In genomic region chrX:155056877-155057792, GRCh38 we compare ENCODE assay signal across 8 cellular contexts. TPM values are rescaled to one million over a fixed set of nuclear protein-coding genes. Genes with fewer than 3 reads are reported as not detected.
DNase-seq lines count a peak whose midpoint lies in the region; ATAC-seq, FAIRE-seq and TF ChIP-seq lines count a peak whose summit lies in the region.

No MANE protein-coding gene starts in this region.

- H3K9me3 ChIP-seq in endothelial cell of umbilical vein (replicated peaks; ENCODE audit: control insufficient read depth, insufficient read depth, low read length) (no peaks in the 10 kb centered on the region), mesenchymal stem cell (ENCODE audit: control insufficient read depth, low read length) (no peaks in the 10 kb centered on the region)

- no peak overlapping the region for H3K4me3 ChIP-seq in endothelial cell of umbilical vein (replicated peaks in 1 of 3; ENCODE audit: insufficient read depth in 1 of 3, low read depth in 1 of 3, low read length in 3 of 3)
- H3K4me3 ChIP-seq in mesenchymal stem cell (ENCODE audit: insufficient read depth in 1 of 2, low read depth in 1 of 2, low read length in 2 of 2), result peak overlapping the region in 1 of 2 experiments; percentile 40

- peaks cover 2% of the 10 kb centered on the region for H3K79me1 ChIP-seq in mesenchymal stem cell (replicated peaks; ENCODE audit: low read length, poor library complexity, severe bottlenecking)

- WGBS in mesenchymal stem cell, result 45% methylated on average over 14 of the region's 25 CpGs

- peak overlapping the region in 1 of 2 experiments; percentile 32 for H3K14ac ChIP-seq in mesenchymal stem cell (ENCODE audit: low read length in 2 of 2)

- peak overlapping the region; percentile 34 for H4K91ac ChIP-seq in mesenchymal stem cell (ENCODE audit: low read length)

- H3K79me2 ChIP-seq in endothelial cell of umbilical vein (ENCODE audit: control insufficient read depth, insufficient read depth, low read length), result no peaks in the 10 kb centered on the region

- no peak overlapping the region for H2BK120ac ChIP-seq in mesenchymal stem cell (ENCODE audit: low read depth, low read length)

- no peak overlapping the region for H3K4ac ChIP-seq in mesenchymal stem cell (ENCODE audit: low read depth in 1 of 2, low read length in 2 of 2)

- FAIRE-seq in endothelial cell of umbilical vein (lab: Jason Lieb, UNC), result peak; percentile 92

- POLR2A ChIA-PET in endothelial cell of umbilical vein (lab: Charles Lee), result no interaction called here

- no peak overlapping the region for H3K23ac ChIP-seq in mesenchymal stem cell (ENCODE audit: low read length in 2 of 2)

- dilution Hi-C loops in endothelial cell of umbilical vein (cut with MboI; ENCODE audit: extremely low pct_ligation_motif_present, low sequenced_read_pairs), result no loop called here

- H3K27me3 ChIP-seq in endothelial cell of umbilical vein (ENCODE audit: control insufficient read depth in 2 of 2, insufficient read depth in 2 of 2, low read length in 2 of 2) (no peaks in the 10 kb centered on the region), mesenchymal stem cell (ENCODE audit: control insufficient read depth in 1 of 2, insufficient read depth in 1 of 2, low read length in 2 of 2) (no peaks in the 10 kb centered on the region)

- TF ChIP-seq CTCF in endothelial cell of umbilical vein (IDR thresholded peaks at IDR 0.05; ENCODE audit: extremely low read depth in 1 of 2, insufficient read depth in 1 of 2, low read depth in 1 of 2, low read length in 2 of 2), result peak; percentile 61 to 78

- H3K36me3 ChIP-seq in endothelial cell of umbilical vein (ENCODE audit: control insufficient read depth in 2 of 2, extremely low read depth in 1 of 2, insufficient read depth in 2 of 2, low read length in 2 of 2) (no peaks in the 10 kb centered on the region), mesenchymal stem cell (ENCODE audit: control insufficient read depth in 1 of 2, insufficient read depth in 2 of 2, low read depth in 1 of 2, low read length in 2 of 2) (peaks cover 3 to 24% of the 10 kb centered on the region in 2 experiments)

- CTCF ChIA-PET in endothelial cell of umbilical vein (lab: Charles Lee), result interaction anchor here (0.7 to 3.0 kb wide), 10 partner anchors 8 to 139 kb away, joined by 3 to 26 read pairs (median 4); partner anchors contain the start of gene FUNDC2

- peak overlapping the region; percentile 61 for H4K8ac ChIP-seq in mesenchymal stem cell (ENCODE audit: low read length)

- peak; percentile 73 for ATAC-seq in HG02759 (IDR thresholded peaks at IDR 0.05; ENCODE audit: unreplicated experiment)
- peak; percentile 74 for ATAC-seq in stimulated activated naive CD8-positive, alpha-beta T cell treated with anti-CD3 and anti-CD28 coated beads, Interleukin-15, Interleukin-2, amounts not matched to agents 100 U/mL and 50 U/mL, for 24 hours

- intact Hi-C loops in endothelial cell of umbilical vein (cut with micrococcal nuclease), result loop anchor here (1.0 kb wide), 3 partner anchors 14 to 139 kb away; partner anchors contain the start of genes BRCC3, CMC4 and MTCP1

- H2BK15ac ChIP-seq in mesenchymal stem cell (ENCODE audit: low read depth, poor library complexity, severe bottlenecking), result no peak overlapping the region

- H3K4me1 ChIP-seq in endothelial cell of umbilical vein (ENCODE audit: control insufficient read depth, extremely low read depth, insufficient read depth, low read length) (peaks cover 11% of the 10 kb centered on the region), mesenchymal stem cell (ENCODE audit: control insufficient read depth, insufficient read depth, low read depth, low read length) (peaks cover 13% of the 10 kb centered on the region)

- H2AK5ac ChIP-seq in mesenchymal stem cell (ENCODE audit: low read length, severe bottlenecking), result no peak overlapping the region

- H2BK5ac ChIP-seq in mesenchymal stem cell (ENCODE audit: low read depth, low read length, poor library complexity, severe bottlenecking), result no peak overlapping the region

- H3K9ac ChIP-seq in endothelial cell of umbilical vein (replicated peaks; ENCODE audit: extremely low read depth, insufficient read depth, low read length) (no peak overlapping the region), mesenchymal stem cell (ENCODE audit: low read length) (peak overlapping the region; percentile 40)

- no peak overlapping the region for H2BK12ac ChIP-seq in mesenchymal stem cell (ENCODE audit: low read length in 2 of 2)

- no peaks in the 10 kb centered on the region for H3K9me1 ChIP-seq in endothelial cell of umbilical vein (replicated peaks; ENCODE audit: control insufficient read depth, extremely low read depth, insufficient read depth, low read length)

- H2AFZ ChIP-seq in endothelial cell of umbilical vein (ENCODE audit: low read depth, low read length) (peak overlapping the region; percentile 44), mesenchymal stem cell (ENCODE audit: low read depth, low read length) (no peak overlapping the region)

- H4K20me1 ChIP-seq in endothelial cell of umbilical vein (replicated peaks; ENCODE audit: control insufficient read depth, extremely low read depth, insufficient read depth, low read length), result no peaks in the 10 kb centered on the region

- H3K4me2 ChIP-seq in endothelial cell of umbilical vein (ENCODE audit: insufficient read depth, low read length) (peak overlapping the region; percentile 17), mesenchymal stem cell (ENCODE audit: low read length, poor library complexity, severe bottlenecking) (peak overlapping the region; percentile 56)

- H3K18ac ChIP-seq in mesenchymal stem cell (ENCODE audit: low read depth in 1 of 2, low read length in 2 of 2), result no peak overlapping the region

- no TSS peak for BruUV-seq in endothelial cell of umbilical vein (replicated peaks; lab: Mats Ljungman, UMichigan)

- H3K27ac ChIP-seq in endothelial cell of umbilical vein (ENCODE audit: insufficient read depth, low read depth, low read length) (no peak overlapping the region), mesenchymal stem cell (ENCODE audit: low read length, poor library complexity, severe bottlenecking) (no peak overlapping the region)

- no peak for TF ChIP-seq POLR2A in endothelial cell of umbilical vein (IDR thresholded peaks at IDR 0.05; ENCODE audit: low read depth, low read length)

- DNase-seq in NCI-H510A treated with DMSO at 0.1 percent for 48 hours (lab: John Stamatoyannopoulos, UW) (peak; percentile 23), NCI-H510A (lab: John Stamatoyannopoulos, UW) (no peak), NCI-H2227 (lab: John Stamatoyannopoulos, UW; ENCODE audit: unreplicated experiment) (peak; percentile 73), endothelial cell of umbilical vein (ENCODE audit: low read depth, low spot score) (peak; percentile 82), mesenchymal stem cell (peak; percentile 80)
- DNase-seq in activated CD8-positive, alpha-beta memory T cell treated with anti-CD3 and anti-CD28 coated beads for 24 hours, result peak; percentile 75
- peak; percentile 37 for DNase-seq in stimulated activated naive CD8-positive, alpha-beta T cell treated with anti-CD3 and anti-CD28 coated beads, Interleukin-15, Interleukin-2, amounts not matched to agents 100 U/mL and 50 U/mL, for 24 hours

RNA-seq across cellular contexts. Expression of gene CMC4, which starts 13.8 kb away (rescaled TPM):
- 3.2 and 4.3 TPM in 2 replicates for total RNA-seq in endothelial cell of umbilical vein
- polyA plus RNA-seq in endothelial cell of umbilical vein, result 6.7 and 8.2 TPM in 2 replicates
- 9.2 and 10.7 TPM in 2 replicates for polyA plus RNA-seq in endothelial cell of umbilical vein (2011; cell fraction: cytosol; rRNA removed)
- 5.9 and 7.1 TPM in 2 replicates for polyA plus RNA-seq in endothelial cell of umbilical vein (2011; cell fraction: nucleus; rRNA removed)
- polyA plus RNA-seq in endothelial cell of umbilical vein (2012), result 4.0 and 5.1 TPM in 2 replicates
- 0.87 and 1.7 TPM in 2 replicates for polyA minus RNA-seq in endothelial cell of umbilical vein
- 1.6 TPM for polyA minus RNA-seq in endothelial cell of umbilical vein (2011; cell fraction: cytosol; rRNA and poly(A)+ RNA removed)
- polyA minus RNA-seq in endothelial cell of umbilical vein (2011; cell fraction: nucleus; rRNA and poly(A)+ RNA removed), result 0.67 and 0.91 TPM in 2 replicates
- 11.4 TPM for polyA plus RNA-seq in mesenchymal stem cell (2013, experiment 1 of 2)
- polyA plus RNA-seq in mesenchymal stem cell (2013, experiment 2 of 2), result 10.1 TPM

RNA-seq across cellular contexts. Expression of gene MTCP1, which starts 13.8 kb away (rescaled TPM):
- 15.8 and 15.9 TPM in 2 replicates for total RNA-seq in endothelial cell of umbilical vein
- polyA plus RNA-seq in endothelial cell of umbilical vein, result 1.8 and 3.1 TPM in 2 replicates
- 0.85 and 1.9 TPM in 2 replicates for polyA plus RNA-seq in endothelial cell of umbilical vein (2011; cell fraction: cytosol; rRNA removed)
- polyA plus RNA-seq in endothelial cell of umbilical vein (2011; cell fraction: nucleus; rRNA removed), result 11.1 and 13.4 TPM in 2 replicates
- polyA plus RNA-seq in endothelial cell of umbilical vein (2012), result 15.3 and 24.6 TPM in 2 replicates
- 1.5 and 2.2 TPM in 2 replicates for polyA minus RNA-seq in endothelial cell of umbilical vein
- 10.4 TPM for polyA minus RNA-seq in endothelial cell of umbilical vein (2011; cell fraction: cytosol; rRNA and poly(A)+ RNA removed)
- 3.1 and 5.4 TPM in 2 replicates for polyA minus RNA-seq in endothelial cell of umbilical vein (2011; cell fraction: nucleus; rRNA and poly(A)+ RNA removed)
- 25.4 TPM for polyA plus RNA-seq in mesenchymal stem cell (2013, experiment 1 of 2)
- 30.2 TPM for polyA plus RNA-seq in mesenchymal stem cell (2013, experiment 2 of 2)

RNA-seq across cellular contexts. Expression of gene BRCC3, which starts 14.2 kb away (rescaled TPM):
- total RNA-seq in endothelial cell of umbilical vein, result 23.9 and 25.5 TPM in 2 replicates
- 9.7 and 12.4 TPM in 2 replicates for polyA plus RNA-seq in endothelial cell of umbilical vein
- 14.9 and 15.6 TPM in 2 replicates for polyA plus RNA-seq in endothelial cell of umbilical vein (2011; cell fraction: cytosol; rRNA removed)
- 8.1 and 12.5 TPM in 2 replicates for polyA plus RNA-seq in endothelial cell of umbilical vein (2011; cell fraction: nucleus; rRNA removed)
- 20.6 and 29.2 TPM in 2 replicates for polyA plus RNA-seq in endothelial cell of umbilical vein (2012)
- 20.7 and 28.9 TPM in 2 replicates for polyA minus RNA-seq in endothelial cell of umbilical vein
- 30.3 TPM for polyA minus RNA-seq in endothelial cell of umbilical vein (2011; cell fraction: cytosol; rRNA and poly(A)+ RNA removed)
- 12.2 and 12.6 TPM in 2 replicates for polyA minus RNA-seq in endothelial cell of umbilical vein (2011; cell fraction: nucleus; rRNA and poly(A)+ RNA removed)
- 15.3 TPM for polyA plus RNA-seq in mesenchymal stem cell (2013, experiment 1 of 2)
- polyA plus RNA-seq in mesenchymal stem cell (2013, experiment 2 of 2), result 15.0 TPM

RNA-seq across cellular contexts. Expression of gene FUNDC2, which starts 30.5 kb away (rescaled TPM):
- 53.3 TPM in 2 replicates for total RNA-seq in endothelial cell of umbilical vein
- polyA plus RNA-seq in endothelial cell of umbilical vein, result 65.6 and 80.8 TPM in 2 replicates
- 71.1 and 87.6 TPM in 2 replicates for polyA plus RNA-seq in endothelial cell of umbilical vein (2011; cell fraction: cytosol; rRNA removed)
- polyA plus RNA-seq in endothelial cell of umbilical vein (2011; cell fraction: nucleus; rRNA removed), result 34.6 and 36.1 TPM in 2 replicates
- 68.5 and 75.6 TPM in 2 replicates for polyA plus RNA-seq in endothelial cell of umbilical vein (2012)
- polyA minus RNA-seq in endothelial cell of umbilical vein, result 28.9 and 47.9 TPM in 2 replicates
- polyA minus RNA-seq in endothelial cell of umbilical vein (2011; cell fraction: cytosol; rRNA and poly(A)+ RNA removed), result 23.7 TPM
- polyA minus RNA-seq in endothelial cell of umbilical vein (2011; cell fraction: nucleus; rRNA and poly(A)+ RNA removed), result 17.1 and 21.3 TPM in 2 replicates
- polyA plus RNA-seq in mesenchymal stem cell (2013, experiment 1 of 2), result 39.3 TPM
- polyA plus RNA-seq in mesenchymal stem cell (2013, experiment 2 of 2), result 39.5 TPM

RNA-seq across cellular contexts. Expression of gene F8, which starts 34.6 kb away (rescaled TPM):
- total RNA-seq in endothelial cell of umbilical vein, result 0.67 and 1.1 TPM in 2 replicates
- polyA plus RNA-seq in endothelial cell of umbilical vein, result 0.53 and 0.62 TPM in 2 replicates
- 0.56 and 0.80 TPM in 2 replicates for polyA plus RNA-seq in endothelial cell of umbilical vein (2011; cell fraction: cytosol; rRNA removed)
- polyA plus RNA-seq in endothelial cell of umbilical vein (2011; cell fraction: nucleus; rRNA removed), result 0.36 and 0.55 TPM in 2 replicates
- polyA plus RNA-seq in endothelial cell of umbilical vein (2012), result 0.40 and 0.79 TPM in 2 replicates
- 1.0 and 1.2 TPM in 2 replicates for polyA minus RNA-seq in endothelial cell of umbilical vein
- polyA minus RNA-seq in endothelial cell of umbilical vein (2011; cell fraction: cytosol; rRNA and poly(A)+ RNA removed), result 1.4 TPM
- polyA minus RNA-seq in endothelial cell of umbilical vein (2011; cell fraction: nucleus; rRNA and poly(A)+ RNA removed), result 0.72 and 1.5 TPM in 2 replicates
- polyA plus RNA-seq in mesenchymal stem cell (2013, experiment 1 of 2), result 0.62 TPM
- polyA plus RNA-seq in mesenchymal stem cell (2013, experiment 2 of 2), result 0.73 TPM
